Comparison of ENCODE assay signal across 1 cellular context in the genomic region with DNA sequence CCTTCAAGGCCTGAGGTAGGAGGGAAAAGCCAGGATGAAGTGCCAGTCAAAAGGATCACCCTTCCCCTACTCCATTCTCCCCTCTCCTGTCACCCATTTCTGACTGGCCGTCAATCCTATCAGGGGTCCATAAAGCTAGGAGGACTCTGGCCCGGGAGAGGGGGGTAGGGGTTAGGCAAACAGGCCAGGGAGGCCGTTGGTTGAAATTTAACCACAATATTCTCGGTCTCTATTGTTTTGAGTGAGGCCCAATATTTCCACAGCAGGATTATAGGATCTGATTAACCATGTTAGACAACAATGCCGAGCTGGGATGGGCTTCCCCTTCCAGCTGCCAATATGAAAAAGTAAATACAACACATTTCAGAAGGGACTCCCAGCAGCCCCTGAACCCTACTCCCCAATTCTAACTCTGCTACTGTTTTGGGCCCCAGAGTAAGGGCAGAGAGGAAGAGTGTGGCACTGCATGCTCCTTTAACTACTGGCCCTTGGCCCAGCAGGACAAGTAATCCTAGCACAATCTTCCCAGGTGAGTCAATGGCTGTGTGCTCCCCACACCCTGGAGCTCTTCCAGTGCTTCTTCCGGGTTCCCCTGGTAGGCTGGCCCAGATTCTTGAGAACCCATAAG.
TF ChIP-seq lines count a peak whose summit lies in the region.

No MANE protein-coding gene starts in this region.

TF ChIP-seq in HepG2, 621 proteins besides CTCF, POLR2A, EP300 and RAD21 (continues in another document):
- TF ChIP-seq CBX5 (CRISPR knock-in tag; IDR thresholded peaks at IDR 0.05; ENCODE audit: borderline replicate concordance): no peak
- TF ChIP-seq, protein P1, sequence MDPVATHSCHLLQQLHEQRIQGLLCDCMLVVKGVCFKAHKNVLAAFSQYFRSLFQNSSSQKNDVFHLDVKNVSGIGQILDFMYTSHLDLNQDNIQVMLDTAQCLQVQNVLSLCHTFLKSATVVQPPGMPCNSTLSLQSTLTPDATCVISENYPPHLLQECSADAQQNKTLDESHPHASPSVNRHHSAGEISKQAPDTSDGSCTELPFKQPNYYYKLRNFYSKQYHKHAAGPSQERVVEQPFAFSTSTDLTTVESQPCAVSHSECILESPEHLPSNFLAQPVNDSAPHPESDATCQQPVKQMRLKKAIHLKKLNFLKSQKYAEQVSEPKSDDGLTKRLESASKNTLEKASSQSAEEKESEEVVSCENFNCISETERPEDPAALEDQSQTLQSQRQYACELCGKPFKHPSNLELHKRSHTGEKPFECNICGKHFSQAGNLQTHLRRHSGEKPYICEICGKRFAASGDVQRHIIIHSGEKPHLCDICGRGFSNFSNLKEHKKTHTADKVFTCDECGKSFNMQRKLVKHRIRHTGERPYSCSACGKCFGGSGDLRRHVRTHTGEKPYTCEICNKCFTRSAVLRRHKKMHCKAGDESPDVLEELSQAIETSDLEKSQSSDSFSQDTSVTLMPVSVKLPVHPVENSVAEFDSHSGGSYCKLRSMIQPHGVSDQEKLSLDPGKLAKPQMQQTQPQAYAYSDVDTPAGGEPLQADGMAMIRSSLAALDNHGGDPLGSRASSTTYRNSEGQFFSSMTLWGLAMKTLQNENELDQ (CRISPR knock-in tag; IDR thresholded peaks at IDR 0.05; ENCODE audit: borderline replicate concordance): no peak
- TF ChIP-seq ZNF674 (CRISPR knock-in tag; IDR thresholded peaks at IDR 0.05; ENCODE audit: low read depth): no peak
- TF ChIP-seq, protein P2, sequence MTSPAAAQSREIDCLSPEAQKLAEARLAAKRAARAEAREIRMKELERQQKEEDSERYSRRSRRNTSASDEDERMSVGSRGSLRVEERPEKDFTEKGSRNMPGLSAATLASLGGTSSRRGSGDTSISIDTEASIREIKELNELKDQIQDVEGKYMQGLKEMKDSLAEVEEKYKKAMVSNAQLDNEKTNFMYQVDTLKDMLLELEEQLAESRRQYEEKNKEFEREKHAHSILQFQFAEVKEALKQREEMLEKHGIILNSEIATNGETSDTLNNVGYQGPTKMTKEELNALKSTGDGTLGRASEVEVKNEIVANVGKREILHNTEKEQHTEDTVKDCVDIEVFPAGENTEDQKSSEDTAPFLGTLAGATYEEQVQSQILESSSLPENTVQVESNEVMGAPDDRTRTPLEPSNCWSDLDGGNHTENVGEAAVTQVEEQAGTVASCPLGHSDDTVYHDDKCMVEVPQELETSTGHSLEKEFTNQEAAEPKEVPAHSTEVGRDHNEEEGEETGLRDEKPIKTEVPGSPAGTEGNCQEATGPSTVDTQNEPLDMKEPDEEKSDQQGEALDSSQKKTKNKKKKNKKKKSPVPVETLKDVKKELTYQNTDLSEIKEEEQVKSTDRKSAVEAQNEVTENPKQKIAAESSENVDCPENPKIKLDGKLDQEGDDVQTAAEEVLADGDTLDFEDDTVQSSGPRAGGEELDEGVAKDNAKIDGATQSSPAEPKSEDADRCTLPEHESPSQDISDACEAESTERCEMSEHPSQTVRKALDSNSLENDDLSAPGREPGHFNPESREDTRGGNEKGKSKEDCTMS (CRISPR knock-in tag; conservative IDR thresholded peaks at IDR 0.05): no peak
- TF ChIP-seq, protein P3, sequence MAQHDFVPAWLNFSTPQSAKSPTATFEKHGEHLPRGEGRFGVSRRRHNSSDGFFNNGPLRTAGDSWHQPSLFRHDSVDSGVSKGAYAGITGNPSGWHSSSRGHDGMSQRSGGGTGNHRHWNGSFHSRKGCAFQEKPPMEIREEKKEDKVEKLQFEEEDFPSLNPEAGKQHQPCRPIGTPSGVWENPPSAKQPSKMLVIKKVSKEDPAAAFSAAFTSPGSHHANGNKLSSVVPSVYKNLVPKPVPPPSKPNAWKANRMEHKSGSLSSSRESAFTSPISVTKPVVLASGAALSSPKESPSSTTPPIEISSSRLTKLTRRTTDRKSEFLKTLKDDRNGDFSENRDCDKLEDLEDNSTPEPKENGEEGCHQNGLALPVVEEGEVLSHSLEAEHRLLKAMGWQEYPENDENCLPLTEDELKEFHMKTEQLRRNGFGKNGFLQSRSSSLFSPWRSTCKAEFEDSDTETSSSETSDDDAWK (CRISPR knock-in tag; IDR thresholded peaks at IDR 0.05): no peak
- no peak for TF ChIP-seq MATR3 (CRISPR knock-in tag; IDR thresholded peaks at IDR 0.05)
- 0 out of 2 replicates have a peak, but pooled peaks have one; percentile 48 for TF ChIP-seq RFXAP (CRISPR knock-in tag; IDR thresholded peaks at IDR 0.05; ENCODE audit: borderline replicate concordance)
- TF ChIP-seq, protein P4, sequence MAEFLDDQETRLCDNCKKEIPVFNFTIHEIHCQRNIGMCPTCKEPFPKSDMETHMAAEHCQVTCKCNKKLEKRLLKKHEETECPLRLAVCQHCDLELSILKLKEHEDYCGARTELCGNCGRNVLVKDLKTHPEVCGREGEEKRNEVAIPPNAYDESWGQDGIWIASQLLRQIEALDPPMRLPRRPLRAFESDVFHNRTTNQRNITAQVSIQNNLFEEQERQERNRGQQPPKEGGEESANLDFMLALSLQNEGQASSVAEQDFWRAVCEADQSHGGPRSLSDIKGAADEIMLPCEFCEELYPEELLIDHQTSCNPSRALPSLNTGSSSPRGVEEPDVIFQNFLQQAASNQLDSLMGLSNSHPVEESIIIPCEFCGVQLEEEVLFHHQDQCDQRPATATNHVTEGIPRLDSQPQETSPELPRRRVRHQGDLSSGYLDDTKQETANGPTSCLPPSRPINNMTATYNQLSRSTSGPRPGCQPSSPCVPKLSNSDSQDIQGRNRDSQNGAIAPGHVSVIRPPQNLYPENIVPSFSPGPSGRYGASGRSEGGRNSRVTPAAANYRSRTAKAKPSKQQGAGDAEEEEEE (CRISPR knock-in tag; IDR thresholded peaks at IDR 0.05; ENCODE audit: borderline replicate concordance): no peak
- TF ChIP-seq, protein P5, sequence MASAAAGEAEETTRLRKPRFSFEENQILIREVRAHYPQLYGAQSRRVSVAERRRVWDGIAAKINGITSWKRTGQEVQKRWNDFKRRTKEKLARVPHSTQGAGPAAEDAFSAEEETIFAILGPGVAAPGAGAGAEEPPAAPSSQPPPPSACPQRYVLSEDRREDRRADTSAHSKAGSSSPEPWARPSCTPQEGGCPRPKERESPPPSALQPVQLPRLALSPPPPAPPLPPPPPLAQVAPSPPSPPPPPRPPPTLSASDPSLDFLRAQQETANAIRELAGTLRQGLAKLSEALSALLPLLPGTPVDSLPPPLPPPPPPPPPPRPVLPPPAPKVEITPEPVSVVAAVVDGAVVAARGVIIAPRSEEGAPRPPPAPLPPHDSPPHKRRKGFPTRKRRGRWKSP (CRISPR knock-in tag; IDR thresholded peaks at IDR 0.05): peak; percentile 86; the same call in 1 of the 2 replicates
- TF ChIP-seq ZNF232 (CRISPR knock-in tag; IDR thresholded peaks at IDR 0.05; ENCODE audit: borderline replicate concordance): peak; percentile 61; the same call in 1 of the 2 replicates
- TF ChIP-seq, protein P6, sequence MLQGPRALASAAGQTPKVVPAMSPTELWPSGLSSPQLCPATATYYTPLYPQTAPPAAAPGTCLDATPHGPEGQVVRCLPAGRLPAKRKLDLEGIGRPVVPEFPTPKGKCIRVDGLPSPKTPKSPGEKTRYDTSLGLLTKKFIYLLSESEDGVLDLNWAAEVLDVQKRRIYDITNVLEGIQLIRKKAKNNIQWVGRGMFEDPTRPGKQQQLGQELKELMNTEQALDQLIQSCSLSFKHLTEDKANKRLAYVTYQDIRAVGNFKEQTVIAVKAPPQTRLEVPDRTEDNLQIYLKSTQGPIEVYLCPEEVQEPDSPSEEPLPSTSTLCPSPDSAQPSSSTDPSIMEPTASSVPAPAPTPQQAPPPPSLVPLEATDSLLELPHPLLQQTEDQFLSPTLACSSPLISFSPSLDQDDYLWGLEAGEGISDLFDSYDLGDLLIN (CRISPR knock-in tag; IDR thresholded peaks at IDR 0.05; ENCODE audit: borderline replicate concordance): 0 out of 2 replicates have a peak, but pooled peaks have one; percentile 28
- peak in 1 of 2 experiments; percentile 80; a peak in 2 of 4 replicates for TF ChIP-seq REST (IDR thresholded peaks at IDR 0.05; ENCODE audit: borderline replicate concordance in 1 of 2, low read depth in 1 of 2, low read length in 2 of 2)
- TF ChIP-seq TBL1XR1 (IDR thresholded peaks at IDR 0.05; ENCODE audit: borderline replicate concordance, low read length, partially characterized antibody): no peak
- TF ChIP-seq ZNF75D (CRISPR knock-in tag; IDR thresholded peaks at IDR 0.05; ENCODE audit: borderline replicate concordance): no peak
- peak; percentile 93 for TF ChIP-seq FOXA3 (CRISPR knock-in tag; IDR thresholded peaks at IDR 0.05)
- TF ChIP-seq KDM3A (CRISPR knock-in tag; IDR thresholded peaks at IDR 0.05; ENCODE audit: low read depth): no peak
- peak; percentile 75 for TF ChIP-seq FOXO1 (CRISPR knock-in tag; IDR thresholded peaks at IDR 0.05)
- TF ChIP-seq, protein P7, sequence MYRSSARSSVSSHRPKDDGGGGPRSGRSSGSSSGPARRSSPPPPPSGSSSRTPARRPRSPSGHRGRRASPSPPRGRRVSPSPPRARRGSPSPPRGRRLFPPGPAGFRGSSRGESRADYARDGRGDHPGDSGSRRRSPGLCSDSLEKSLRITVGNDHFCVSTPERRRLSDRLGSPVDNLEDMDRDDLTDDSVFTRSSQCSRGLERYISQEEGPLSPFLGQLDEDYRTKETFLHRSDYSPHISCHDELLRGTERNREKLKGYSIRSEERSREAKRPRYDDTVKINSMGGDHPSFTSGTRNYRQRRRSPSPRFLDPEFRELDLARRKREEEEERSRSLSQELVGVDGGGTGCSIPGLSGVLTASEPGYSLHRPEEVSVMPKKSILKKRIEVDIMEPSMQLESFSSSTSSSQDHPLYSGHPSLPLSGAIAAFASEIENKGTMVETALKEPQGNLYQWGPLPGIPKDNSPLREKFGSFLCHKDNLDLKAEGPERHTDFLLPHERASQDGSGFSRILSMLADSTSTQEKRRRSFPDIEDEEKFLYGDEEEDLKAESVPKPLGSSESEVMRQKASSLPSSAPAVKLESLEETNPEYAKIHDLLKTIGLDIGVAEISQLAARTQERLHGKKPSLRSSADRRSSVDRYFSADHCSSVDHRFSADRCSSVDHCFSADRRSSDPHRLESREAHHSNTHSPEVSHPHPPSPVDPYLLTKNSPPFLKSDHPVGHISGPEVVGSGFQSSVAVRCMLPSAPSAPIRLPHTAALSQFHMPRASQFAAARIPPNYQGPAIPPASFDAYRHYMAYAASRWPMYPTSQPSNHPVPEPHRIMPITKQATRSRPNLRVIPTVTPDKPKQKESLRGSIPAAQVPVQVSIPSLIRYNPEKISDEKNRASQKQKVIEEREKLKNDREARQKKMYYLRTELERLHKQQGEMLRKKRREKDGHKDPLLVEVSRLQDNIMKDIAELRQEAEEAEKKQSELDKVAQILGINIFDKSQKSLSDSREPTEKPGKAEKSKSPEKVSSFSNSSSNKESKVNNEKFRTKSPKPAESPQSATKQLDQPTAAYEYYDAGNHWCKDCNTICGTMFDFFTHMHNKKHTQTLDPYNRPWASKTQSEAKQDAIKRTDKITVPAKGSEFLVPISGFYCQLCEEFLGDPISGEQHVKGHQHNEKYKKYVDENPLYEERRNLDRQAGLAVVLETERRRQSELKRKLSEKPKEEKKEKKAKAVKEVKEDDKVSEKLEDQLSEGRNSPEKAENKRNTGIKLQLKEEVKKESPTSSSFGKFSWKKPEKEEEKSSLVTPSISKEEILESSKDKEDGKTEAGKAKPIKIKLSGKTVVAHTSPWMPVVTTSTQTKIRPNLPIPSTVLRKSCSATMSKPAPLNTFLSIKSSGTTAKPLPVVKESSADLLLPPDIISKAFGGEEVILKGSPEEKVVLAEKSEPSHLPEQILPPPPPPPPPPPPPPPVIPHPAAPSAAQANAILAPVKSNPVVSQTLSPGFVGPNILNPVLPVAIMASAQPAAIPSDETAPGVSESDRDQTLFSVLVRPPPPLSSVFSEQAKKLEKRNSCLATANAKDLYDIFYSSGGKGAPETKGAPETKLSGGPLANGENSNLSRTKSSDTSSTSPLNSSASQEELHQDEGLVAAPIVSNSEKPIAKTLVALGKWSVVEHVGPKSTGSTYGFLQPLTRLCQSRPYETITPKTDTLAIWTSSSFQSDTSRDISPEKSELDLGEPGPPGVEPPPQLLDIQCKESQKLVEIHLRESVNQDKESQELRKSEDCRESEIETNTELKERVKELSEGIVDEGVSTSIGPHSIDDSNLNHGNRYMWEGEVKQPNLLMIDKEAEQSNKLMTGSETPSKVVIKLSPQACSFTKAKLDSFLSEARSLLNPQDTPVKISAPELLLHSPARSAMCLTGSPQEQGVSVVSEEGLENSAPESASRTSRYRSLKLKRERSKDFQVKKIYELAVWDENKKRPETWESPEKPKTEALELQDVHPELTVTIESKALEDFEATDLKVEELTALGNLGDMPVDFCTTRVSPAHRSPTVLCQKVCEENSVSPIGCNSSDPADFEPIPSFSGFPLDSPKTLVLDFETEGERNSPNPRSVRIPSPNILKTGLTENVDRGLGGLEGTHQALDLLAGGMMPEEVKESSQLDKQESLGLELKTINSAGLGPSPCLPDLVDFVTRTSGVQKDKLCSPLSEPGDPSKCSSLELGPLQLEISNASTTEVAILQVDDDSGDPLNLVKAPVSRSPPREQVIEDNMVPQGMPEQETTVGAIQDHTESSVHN (CRISPR knock-in tag; IDR thresholded peaks at IDR 0.05): 0 out of 2 replicates have a peak, but pooled peaks have one; percentile 46
- TF ChIP-seq TBX3 (IDR thresholded peaks at IDR 0.05; ENCODE audit: borderline replicate concordance): no peak
- no peak for TF ChIP-seq MAFF (IDR thresholded peaks at IDR 0.05; ENCODE audit: low read depth, low read length)
- TF ChIP-seq ZNF180 (CRISPR knock-in tag; IDR thresholded peaks at IDR 0.05; ENCODE audit: borderline replicate concordance, low read depth): no peak
- TF ChIP-seq KDM2A (CRISPR knock-in tag; IDR thresholded peaks at IDR 0.05; ENCODE audit: borderline replicate concordance, low read depth): no peak
- TF ChIP-seq POGZ (CRISPR knock-in tag; IDR thresholded peaks at IDR 0.05): peak; percentile 72; the same call in 1 of the 2 replicates
- peak; percentile 80; the same call in 1 of the 2 replicates for TF ChIP-seq ZNF350 (CRISPR knock-in tag; IDR thresholded peaks at IDR 0.05; ENCODE audit: borderline replicate concordance, low read depth)
